ENCODE assay signal across 30 cellular contexts in the genomic region with DNA sequence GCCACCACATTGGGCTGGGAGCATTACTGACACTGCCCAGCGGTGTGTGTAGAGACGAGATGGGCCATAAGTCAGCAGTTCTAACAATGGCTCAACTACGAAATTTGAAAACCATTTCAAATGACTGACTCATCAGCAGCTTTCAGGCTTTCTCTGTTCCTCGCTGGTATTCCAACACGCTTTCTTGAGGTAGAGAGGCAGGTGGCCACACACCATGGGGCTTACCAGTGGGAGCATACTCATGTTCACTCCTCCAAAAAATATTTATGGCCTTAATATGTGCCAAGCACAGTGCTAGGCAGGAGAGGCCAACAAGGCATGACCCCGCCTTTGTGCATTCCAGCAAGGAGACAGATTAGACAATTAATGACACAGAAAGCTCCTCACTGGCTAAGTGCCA. TPM values are rescaled to one million over a fixed set of nuclear protein-coding genes. Genes with fewer than 3 reads are reported as not detected.
A peak's percentile ranks its signal among the peaks of the same experiment; 100 is the strongest.
DNase-seq lines count a peak whose midpoint lies in the region; ATAC-seq and TF ChIP-seq lines count a peak whose summit lies in the region.
"Had no signal": no experiment of that assay in that cellular context is flagged by ENCODE, and none has a peak within 500 bp of the region (broad histone marks: within the 10 kb centered on the region; RNA-seq: fewer than 3 reads in every experiment).

No MANE protein-coding gene starts in this region.

- H3K4me1 Mint-ChIP-seq in T-cell (peaks cover 30 to 38% (median 31%) of the 10 kb centered on the region in 3 donors), progenitor cell of endocrine pancreas (ENCODE audit: low read depth) (peaks cover 9% of the 10 kb centered on the region)

- POLR2A ChIA-PET in T-cell (lab: Charles Lee) = no interaction called here

- in situ Hi-C loops in G401 (cut with HindIII; ENCODE audit: low sequenced_read_pairs) = no loop called here

- no peak for TF ChIP-seq CTCF in dorsolateral prefrontal cortex (IDR thresholded peaks at IDR 0.05 in 54 of 56, conservative IDR thresholded peaks at IDR 0.05 in 2 of 56; ENCODE audit: low read depth in 1 of 56, partially characterized antibody in 56 of 56)
- TF ChIP-seq CTCF in progenitor cell of endocrine pancreas (IDR thresholded peaks at IDR 0.05; ENCODE audit: unreplicated experiment) = no peak

- H3K27me3 Mint-ChIP-seq in T-cell = no peaks in the 10 kb centered on the region
- no peaks in the 10 kb centered on the region for H3K27me3 Mint-ChIP-seq in progenitor cell of endocrine pancreas
- H3K27me3 Mint-ChIP-seq: activated CD4-positive, alpha-beta memory T cell treated with anti-CD3 and anti-CD28 coated beads, Interleukin-2, amount 10 ng/mL, durations not matched to agents 7 days and 5 days; natural killer cell treated with Interleukin-12 subunit alpha and Interleukin-12 subunit beta and Interleukin-15 and Interleukin-18, amount 100 ng/mL, for 72 hours had no signal

- H3K36me3 Mint-ChIP-seq in T-cell (no peaks in the 10 kb centered on the region), progenitor cell of endocrine pancreas (ENCODE audit: insufficient read depth) (peaks cover 4% of the 10 kb centered on the region)
- H3K36me3 Mint-ChIP-seq: mesothelial cell of epicardium; natural killer cell treated with Interleukin-12 subunit alpha and Interleukin-12 subunit beta and Interleukin-15 and Interleukin-18, amount 100 ng/mL, for 72 hours had no signal

- peak overlapping the region in 33 of 59 donors; percentile 1 to 92 (median 57) for H3K27ac ChIP-seq in dorsolateral prefrontal cortex
- H3K27ac ChIP-seq: PC-9 had no signal

- ATAC-seq in T-cell (replicated peaks in 1 of 4) = no peak
- ATAC-seq in GM19397 (IDR thresholded peaks at IDR 0.05; ENCODE audit: unreplicated experiment) = no peak
- ATAC-seq: natural killer cell treated with Interleukin-12 subunit alpha and Interleukin-12 subunit beta and Interleukin-15 and Interleukin-18, amount 100 ng/mL, for 72 hours had no signal

- peak; percentile 78 for DNase-seq in G401 (ENCODE audit: low spot score)
- DNase-seq in T-cell = no peak
- peak in 1 of 10 donors; percentile 34 for DNase-seq in dorsolateral prefrontal cortex
- DNase-seq in progenitor cell of endocrine pancreas (ENCODE audit: low spot score, unreplicated experiment) = no peak
- no peak for DNase-seq in NOMO-1 (lab: John Stamatoyannopoulos, UW; ENCODE audit: unreplicated experiment in 2 of 2)
- DNase-seq in NCI-H82 (lab: John Stamatoyannopoulos, UW) = no peak
- no peak for DNase-seq in SK-N-DZ (ENCODE audit: low spot score)
- DNase-seq: ACHN; activated CD4-positive, alpha-beta memory T cell treated with anti-CD3 and anti-CD28 coated beads, Interleukin-2, amount 10 ng/mL, durations not matched to agents 7 days and 5 days; activated CD8-positive, alpha-beta memory T cell treated with anti-CD3 and anti-CD28 coated beads, Interleukin-2, amount 50 U/mL, for 4 hours; activated naive CD4-positive, alpha-beta T cell treated with anti-CD3 and anti-CD28 coated beads for 36 hours; amygdala; BE2C; cortex of kidney; GDM1; GOT3; islet precursor cell; KBM-7; MG63; NCI-H1105; NCI-H187; NCI-H524; occipital lobe; PC-9; stimulated activated CD4-positive, alpha-beta T cell treated with anti-CD3 and anti-CD28 coated beads, Interleukin-4, amount 100 ng/mL, for 24 hours; T-helper 2 cell had no signal

- H3K9me3 Mint-ChIP-seq in T-cell = no peaks in the 10 kb centered on the region
- H3K9me3 Mint-ChIP-seq in progenitor cell of endocrine pancreas (ENCODE audit: low read depth) = no peaks in the 10 kb centered on the region
- H3K9me3 Mint-ChIP-seq: activated CD4-positive, alpha-beta memory T cell treated with anti-CD3 and anti-CD28 coated beads, Interleukin-2, amount 10 ng/mL, durations not matched to agents 7 days and 5 days; activated naive CD4-positive, alpha-beta T cell treated with anti-CD3 and anti-CD28 coated beads for 36 hours; activated T-helper 1 cell treated with anti-CD3 and anti-CD28 coated beads, Interleukin-12 subunit alpha, Interleukin-12 subunit beta, Interleukin-2, Interleukin-4 antibody, amounts not matched to agents 30 ng/mL and 10 ng/mL and 1 ng/mL, durations not matched to agents 14 hours and 24 hours and 36 hours; mesothelial cell of epicardium; natural killer cell treated with Interleukin-12 subunit alpha and Interleukin-12 subunit beta and Interleukin-15 and Interleukin-18, amount 100 ng/mL, for 72 hours had no signal

- H3K27ac Mint-ChIP-seq in T-cell (peak overlapping the region; percentile 49 to 94), progenitor cell of endocrine pancreas (peak overlapping the region; percentile 71)
- H3K27ac Mint-ChIP-seq: activated CD4-positive, alpha-beta memory T cell treated with anti-CD3 and anti-CD28 coated beads, Interleukin-2, amount 10 ng/mL, durations not matched to agents 7 days and 5 days; activated naive CD4-positive, alpha-beta T cell treated with anti-CD3 and anti-CD28 coated beads for 36 hours; activated T-helper 1 cell treated with anti-CD3 and anti-CD28 coated beads, Interleukin-12 subunit alpha, Interleukin-12 subunit beta, Interleukin-2, Interleukin-4 antibody, amounts not matched to agents 30 ng/mL and 10 ng/mL and 1 ng/mL, durations not matched to agents 14 hours and 24 hours and 36 hours; mesothelial cell of epicardium had no signal

- no peaks in the 10 kb centered on the region for H3K27me3 ChIP-seq in dorsolateral prefrontal cortex
- H3K27me3 ChIP-seq: BE2C, MG63 had no signal

- CTCF ChIA-PET in T-cell (lab: Charles Lee) = no interaction called here

- H3K4me3 Mint-ChIP-seq in T-cell = no peak overlapping the region
- no peak overlapping the region for H3K4me3 Mint-ChIP-seq in progenitor cell of endocrine pancreas (ENCODE audit: low read depth)
- H3K4me3 Mint-ChIP-seq: activated CD4-positive, alpha-beta memory T cell treated with anti-CD3 and anti-CD28 coated beads, Interleukin-2, amount 10 ng/mL, durations not matched to agents 7 days and 5 days; activated naive CD4-positive, alpha-beta T cell treated with anti-CD3 and anti-CD28 coated beads for 36 hours; activated T-helper 1 cell treated with anti-CD3 and anti-CD28 coated beads, Interleukin-12 subunit alpha, Interleukin-12 subunit beta, Interleukin-2, Interleukin-4 antibody, amounts not matched to agents 30 ng/mL and 10 ng/mL and 1 ng/mL, durations not matched to agents 14 hours and 24 hours and 36 hours; mesothelial cell of epicardium; natural killer cell treated with Interleukin-12 subunit alpha and Interleukin-12 subunit beta and Interleukin-15 and Interleukin-18, amount 100 ng/mL, for 72 hours had no signal

- H3K4me3 ChIP-seq in dorsolateral prefrontal cortex = no peak overlapping the region
- H3K4me3 ChIP-seq: MG63, PC-9 had no signal

- intact Hi-C loops in dorsolateral prefrontal cortex (cut with DNase I) = no loop called here

RNA-seq across cellular contexts. Expression of a gene that starts 20.3 kb away (rescaled TPM):
- 119 and 166 TPM in 2 replicates for total RNA-seq in G401 (2014; rRNA removed; shearing (Covaris generic))
- 100 to 1,000 TPM; 145 to 188 (median 160) TPM for total RNA-seq in T-cell
- total RNA-seq in dorsolateral prefrontal cortex = 100 to 1,000 TPM in 110 of 120 experiments, 10 to 100 TPM in 10; 84.8 to 149 (median 114) TPM
- total RNA-seq in progenitor cell of endocrine pancreas = 109 and 112 TPM in 2 replicates
- polyA plus RNA-seq in SK-N-DZ (2014; cell fraction: cytosol; rRNA removed) = 113 and 120 TPM in 2 replicates
- 108 and 147 TPM in 2 replicates for polyA plus RNA-seq in SK-N-DZ (2014; cell fraction: nucleus; rRNA removed)

RNA-seq across cellular contexts. Expression of a gene that starts 29.9 kb away (rescaled TPM):
- total RNA-seq in G401 (2014; rRNA removed; shearing (Covaris generic)) = 83.4 and 88.1 TPM in 2 replicates
- total RNA-seq in T-cell (1 to 10 TPM in 3 of 5 donors, under 1 TPM in 1, not detected in 1; 0.49 to 1.9 (median 1.4) TPM), dorsolateral prefrontal cortex (10 to 100 TPM in 117 of 120 experiments, 1 to 10 TPM in 3; 7.7 to 54.9 (median 21.5) TPM), progenitor cell of endocrine pancreas (54.1 and 59.6 TPM in 2 replicates)
- 35.3 and 47.8 TPM in 2 replicates for polyA plus RNA-seq in SK-N-DZ (2014; cell fraction: cytosol; rRNA removed)
- polyA plus RNA-seq in SK-N-DZ (2014; cell fraction: nucleus; rRNA removed) = 35.5 and 37.7 TPM in 2 replicates

RNA-seq across cellular contexts. Expression of a gene that starts 58.4 kb away (rescaled TPM):
- total RNA-seq in G401 (2014; rRNA removed; shearing (Covaris generic)) = 53.2 and 53.4 TPM in 2 replicates
- 100 to 1,000 TPM in 3 of 5 donors, 10 to 100 TPM in 2; 55.0 to 136 (median 123) TPM for total RNA-seq in T-cell
- total RNA-seq in dorsolateral prefrontal cortex = 10 to 100 TPM in 118 of 120 experiments, 1 to 10 TPM in 2; 7.0 to 40.6 (median 19.7) TPM
- 31.4 and 32.0 TPM in 2 replicates for total RNA-seq in progenitor cell of endocrine pancreas
- 25.6 and 28.8 TPM in 2 replicates for polyA plus RNA-seq in SK-N-DZ (2014; cell fraction: cytosol; rRNA removed)
- polyA plus RNA-seq in SK-N-DZ (2014; cell fraction: nucleus; rRNA removed) = 34.3 and 36.5 TPM in 2 replicates
